8 cellular contexts compared by ENCODE assay signal in the genomic region with DNA sequence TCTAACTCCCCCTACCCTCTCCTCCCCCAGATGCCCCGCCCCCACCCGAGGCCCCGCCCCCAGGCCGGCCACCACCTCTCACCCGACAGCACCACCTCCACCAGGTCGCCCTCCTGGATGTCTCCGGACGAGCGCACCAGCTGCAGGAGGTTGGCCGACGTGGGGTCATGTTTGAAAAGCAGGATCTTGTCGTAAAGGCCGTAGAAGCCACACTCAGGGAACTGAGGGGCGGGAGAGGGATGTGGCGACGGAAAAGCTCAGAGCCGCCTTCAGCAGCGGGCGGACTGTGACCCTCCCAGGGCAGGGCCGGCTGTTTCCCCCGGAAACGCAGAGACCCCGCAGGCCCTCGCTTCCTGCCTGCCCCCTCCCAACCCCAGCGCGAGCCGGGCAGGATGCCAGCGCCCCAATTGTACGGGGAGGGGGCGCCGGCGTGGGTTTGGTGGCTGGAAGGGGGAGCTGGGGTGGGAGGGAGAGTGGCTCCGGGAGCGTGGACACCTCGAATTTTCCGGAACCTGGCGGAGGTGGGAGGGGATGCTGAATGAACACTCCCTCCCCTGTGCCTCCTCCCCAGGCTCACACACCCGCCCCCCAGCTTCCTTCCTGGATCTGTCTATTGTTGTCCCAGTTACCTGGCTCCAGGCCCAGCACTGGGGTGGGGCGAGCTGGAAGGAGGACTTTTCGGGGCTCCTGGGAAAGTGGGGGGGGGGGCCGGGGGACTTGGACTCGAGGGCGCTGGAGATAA. TPM values are rescaled to one million over a fixed set of nuclear protein-coding genes. Genes with fewer than 3 reads are reported as not detected.
DNase-seq lines count a peak whose midpoint lies in the region; ATAC-seq and TF ChIP-seq lines count a peak whose summit lies in the region.

No MANE protein-coding gene starts in this region.

- no peak for TF ChIP-seq CTCF in BJ (IDR thresholded peaks at IDR 0.05; ENCODE audit: insufficient read depth, low read depth, low read length)
- TF ChIP-seq CTCF in PC-9 (conservative IDR thresholded peaks at IDR 0.05) = no peak
- TF ChIP-seq CTCF in fibroblast of mammary gland (conservative IDR thresholded peaks at IDR 0.05; ENCODE audit: control insufficient read depth, insufficient read depth, low read depth, low read length) = no peak
- TF ChIP-seq CTCF in natural killer cell (IDR thresholded peaks at IDR 0.05) = no peak

- ATAC-seq in HG02885 (IDR thresholded peaks at IDR 0.05; ENCODE audit: poor library complexity, unreplicated experiment) (peak; percentile 12), natural killer cell (peak; percentile 52 to 77 (median 63)), HG03442 (IDR thresholded peaks at IDR 0.05; ENCODE audit: unreplicated experiment) (no peak)
- ATAC-seq in stimulated activated naive CD8-positive, alpha-beta T cell treated with anti-CD3 and anti-CD28 coated beads, Interleukin-15, amount 100 ng/mL, for 72 hours = peak; percentile 43

- H3K27me3 ChIP-seq in BJ (ENCODE audit: control insufficient read depth, insufficient read depth, low read length) (no peaks in the 10 kb centered on the region), PC-9 (ENCODE audit: insufficient read depth, low read depth) (no peaks in the 10 kb centered on the region)

- peaks cover 26% of the 10 kb centered on the region for H3K4me1 Mint-ChIP-seq in activated T-helper 1 cell treated with anti-CD3 and anti-CD28 coated beads, Interleukin-12 subunit alpha, Interleukin-12 subunit beta, Interleukin-2, Interleukin-4 antibody, amounts not matched to agents 30 ng/mL and 10 ng/mL and 1 ng/mL, durations not matched to agents 14 hours and 24 hours and 36 hours (ENCODE audit: low read depth)
- H3K4me1 Mint-ChIP-seq in natural killer cell = peaks cover 32 to 66% of the 10 kb centered on the region in 2 donors
- peaks cover 47% of the 10 kb centered on the region for H3K4me1 Mint-ChIP-seq in stimulated activated naive CD8-positive, alpha-beta T cell treated with anti-CD3 and anti-CD28 coated beads, Interleukin-15, amount 100 ng/mL, for 72 hours

- H3K36me3 ChIP-seq in BJ (ENCODE audit: control insufficient read depth, insufficient read depth, low read length) = peaks cover 9% of the 10 kb centered on the region
- H3K36me3 ChIP-seq in PC-9 (ENCODE audit: low read depth) = peaks cover 9% of the 10 kb centered on the region; the same call in 1 of the 2 replicates

- H3K27ac ChIP-seq in PC-9 = peak overlapping the region; percentile 69

- H3K9me3 ChIP-seq in PC-9 (ENCODE audit: insufficient read depth, low read depth) = no peaks in the 10 kb centered on the region

- H3K4me3 ChIP-seq in BJ (ENCODE audit: low read depth, low read length) (peak overlapping the region; percentile 80), PC-9 (peak overlapping the region; percentile 76), fibroblast of mammary gland (ENCODE audit: control insufficient read depth, low read depth, low read length) (peak overlapping the region; percentile 67)

- peaks cover 33% of the 10 kb centered on the region; the same call in 1 of the 2 replicates for H3F3A ChIP-seq in PC-9 (ENCODE audit: insufficient read depth, low read depth)

- peaks cover 8% of the 10 kb centered on the region for H3K36me3 Mint-ChIP-seq in activated T-helper 1 cell treated with anti-CD3 and anti-CD28 coated beads, Interleukin-12 subunit alpha, Interleukin-12 subunit beta, Interleukin-2, Interleukin-4 antibody, amounts not matched to agents 30 ng/mL and 10 ng/mL and 1 ng/mL, durations not matched to agents 14 hours and 24 hours and 36 hours (ENCODE audit: low read depth)
- no peaks in the 10 kb centered on the region for H3K36me3 Mint-ChIP-seq in natural killer cell

- no peaks in the 10 kb centered on the region for H3K9me2 ChIP-seq in PC-9 (ENCODE audit: insufficient read depth)

- BruUV-seq in PC-9 (replicated peaks; lab: Mats Ljungman, UMichigan) = no TSS peak

- H3K4me3 Mint-ChIP-seq in activated T-helper 1 cell treated with anti-CD3 and anti-CD28 coated beads, Interleukin-12 subunit alpha, Interleukin-12 subunit beta, Interleukin-2, Interleukin-4 antibody, amounts not matched to agents 30 ng/mL and 10 ng/mL and 1 ng/mL, durations not matched to agents 14 hours and 24 hours and 36 hours = peak overlapping the region; percentile 93
- H3K4me3 Mint-ChIP-seq in natural killer cell = peak overlapping the region; percentile 98
- H3K4me3 Mint-ChIP-seq in stimulated activated naive CD8-positive, alpha-beta T cell treated with anti-CD3 and anti-CD28 coated beads, Interleukin-15, amount 100 ng/mL, for 72 hours = peak overlapping the region; percentile 95 to 98

- peak overlapping the region; percentile 98 for H3K4me2 ChIP-seq in PC-9

- peaks cover 27% of the 10 kb centered on the region for H3K4me1 ChIP-seq in PC-9 (replicated peaks; ENCODE audit: insufficient read depth)

- DNase-seq in BJ (ENCODE audit: low read depth) (peak; percentile 25), PC-9 (peak; percentile 86 to 92), fibroblast of mammary gland (ENCODE audit: low read depth) (peak; percentile 70), natural killer cell (peak; percentile 58)
- DNase-seq in activated T-helper 1 cell treated with anti-CD3 and anti-CD28 coated beads, Interleukin-12 subunit alpha, Interleukin-12 subunit beta, Interleukin-2, Interleukin-4 antibody, amounts not matched to agents 30 ng/mL and 10 ng/mL and 1 ng/mL, durations not matched to agents 14 hours and 24 hours and 36 hours (ENCODE audit: low spot score) = peak; percentile 67
- peak; percentile 42 to 77 for DNase-seq in stimulated activated naive CD8-positive, alpha-beta T cell treated with anti-CD3 and anti-CD28 coated beads, Interleukin-15, amount 100 ng/mL, for 72 hours

- peak overlapping the region; percentile 91 for H2AFZ ChIP-seq in PC-9

- intact Hi-C loops in PC-9 (cut with micrococcal nuclease; ENCODE audit: unreplicated experiment) = no loop called here
- intact Hi-C loops in activated T-helper 1 cell treated with anti-CD3 and anti-CD28 coated beads, Interleukin-12 subunit alpha, Interleukin-12 subunit beta, Interleukin-2, Interleukin-4 antibody, amounts not matched to agents 30 ng/mL and 10 ng/mL and 1 ng/mL, durations not matched to agents 14 hours and 24 hours and 36 hours (cut with micrococcal nuclease) = loop anchor here (2.0 kb wide), 2 partner anchors 97 to 113 kb away; partner anchors contain the start of gene CALM3
- intact Hi-C loops in natural killer cell (cut with micrococcal nuclease) = no loop called here

- H3K79me2 ChIP-seq in PC-9 (ENCODE audit: low read depth) = peaks cover 45% of the 10 kb centered on the region

- H3K27ac Mint-ChIP-seq in activated T-helper 1 cell treated with anti-CD3 and anti-CD28 coated beads, Interleukin-12 subunit alpha, Interleukin-12 subunit beta, Interleukin-2, Interleukin-4 antibody, amounts not matched to agents 30 ng/mL and 10 ng/mL and 1 ng/mL, durations not matched to agents 14 hours and 24 hours and 36 hours = peak overlapping the region; percentile 87
- peak overlapping the region; percentile 95 to 99 for H3K27ac Mint-ChIP-seq in natural killer cell
- peak overlapping the region; percentile 96 for H3K27ac Mint-ChIP-seq in stimulated activated naive CD8-positive, alpha-beta T cell treated with anti-CD3 and anti-CD28 coated beads, Interleukin-15, amount 100 ng/mL, for 72 hours

- no peaks in the 10 kb centered on the region for H3K27me3 Mint-ChIP-seq in activated T-helper 1 cell treated with anti-CD3 and anti-CD28 coated beads, Interleukin-12 subunit alpha, Interleukin-12 subunit beta, Interleukin-2, Interleukin-4 antibody, amounts not matched to agents 30 ng/mL and 10 ng/mL and 1 ng/mL, durations not matched to agents 14 hours and 24 hours and 36 hours (ENCODE audit: insufficient read depth)
- no peaks in the 10 kb centered on the region for H3K27me3 Mint-ChIP-seq in natural killer cell (ENCODE audit: low read depth in 2 of 2)
- no peaks in the 10 kb centered on the region for H3K27me3 Mint-ChIP-seq in stimulated activated naive CD8-positive, alpha-beta T cell treated with anti-CD3 and anti-CD28 coated beads, Interleukin-15, amount 100 ng/mL, for 72 hours

- 0 out of 2 replicates have a peak, but pooled peaks cover 4% of the 10 kb centered on the region for H4K20me1 ChIP-seq in PC-9 (ENCODE audit: insufficient read depth)

- H3K9me3 Mint-ChIP-seq in activated T-helper 1 cell treated with anti-CD3 and anti-CD28 coated beads, Interleukin-12 subunit alpha, Interleukin-12 subunit beta, Interleukin-2, Interleukin-4 antibody, amounts not matched to agents 30 ng/mL and 10 ng/mL and 1 ng/mL, durations not matched to agents 14 hours and 24 hours and 36 hours = no peaks in the 10 kb centered on the region
- H3K9me3 Mint-ChIP-seq in natural killer cell = no peaks in the 10 kb centered on the region
- no peaks in the 10 kb centered on the region for H3K9me3 Mint-ChIP-seq in stimulated activated naive CD8-positive, alpha-beta T cell treated with anti-CD3 and anti-CD28 coated beads, Interleukin-15, amount 100 ng/mL, for 72 hours

- CTCF ChIA-PET in BJ (lab: Yijun Ruan, JAX) (interaction anchor here (0.6 to 4.5 kb wide), 5 partner anchors 10 to 561 kb away, joined by 3 to 60 read pairs (median 4); no protein-coding TSS in a partner anchor), PC-9 (lab: Charles Lee) (interaction anchor here (0.6 to 0.8 kb wide), 4 partner anchors 50 to 537 kb away, joined by 5 to 7 read pairs (median 7); no protein-coding TSS in a partner anchor)

- POLR2A ChIA-PET in BJ (lab: Charles Lee) (no interaction called here), PC-9 (lab: Charles Lee; ENCODE audit: unreplicated experiment) (interaction anchor here (0.5 to 0.8 kb wide), 3 partner anchors 17 to 190 kb away, joined by 4 to 10 read pairs (median 5); no protein-coding TSS in a partner anchor)

RNA-seq across cellular contexts. Expression of gene PRKD2, which starts 3.0 kb away (rescaled TPM):
- 11.4 and 19.4 TPM in 2 replicates for polyA plus RNA-seq in BJ (2011; rRNA removed)
- polyA minus RNA-seq in BJ (2011; rRNA and poly(A)+ RNA removed) = 16.8 and 22.1 TPM in 2 replicates
- total RNA-seq in PC-9 (2021) = 88.5 and 97.8 TPM in 2 replicates
- total RNA-seq in activated T-helper 1 cell treated with anti-CD3 and anti-CD28 coated beads, Interleukin-12 subunit alpha, Interleukin-12 subunit beta, Interleukin-2, Interleukin-4 antibody, amounts not matched to agents 30 ng/mL and 10 ng/mL and 1 ng/mL, durations not matched to agents 14 hours and 24 hours and 36 hours = 88.6 and 92.9 TPM in 2 replicates
- 100 to 1,000 TPM; 179 to 216 (median 203) TPM for total RNA-seq in natural killer cell

RNA-seq across cellular contexts. Expression of gene FKRP, which starts 31.9 kb away (rescaled TPM):
- polyA plus RNA-seq in BJ (2011; rRNA removed) = 12.6 and 15.1 TPM in 2 replicates
- 4.5 and 5.4 TPM in 2 replicates for polyA minus RNA-seq in BJ (2011; rRNA and poly(A)+ RNA removed)
- 7.6 and 10.6 TPM in 2 replicates for total RNA-seq in PC-9 (2021)
- total RNA-seq in activated T-helper 1 cell treated with anti-CD3 and anti-CD28 coated beads, Interleukin-12 subunit alpha, Interleukin-12 subunit beta, Interleukin-2, Interleukin-4 antibody, amounts not matched to agents 30 ng/mL and 10 ng/mL and 1 ng/mL, durations not matched to agents 14 hours and 24 hours and 36 hours = 25.1 and 26.6 TPM in 2 replicates
- 10 to 100 TPM; 19.1 to 23.3 (median 19.8) TPM for total RNA-seq in natural killer cell

RNA-seq across cellular contexts. Expression of gene STRN4, which starts 32.3 kb away (rescaled TPM):
- 40.5 and 78.6 TPM in 2 replicates for polyA plus RNA-seq in BJ (2011; rRNA removed)
- 57.7 and 65.0 TPM in 2 replicates for polyA minus RNA-seq in BJ (2011; rRNA and poly(A)+ RNA removed)
- total RNA-seq in PC-9 (2021) (93.3 and 131 TPM in 2 replicates), natural killer cell (100 to 1,000 TPM; 125 to 152 (median 125) TPM)
- total RNA-seq in activated T-helper 1 cell treated with anti-CD3 and anti-CD28 coated beads, Interleukin-12 subunit alpha, Interleukin-12 subunit beta, Interleukin-2, Interleukin-4 antibody, amounts not matched to agents 30 ng/mL and 10 ng/mL and 1 ng/mL, durations not matched to agents 14 hours and 24 hours and 36 hours = 106 and 116 TPM in 2 replicates

RNA-seq across cellular contexts. Expression of gene DACT3, which starts 53.0 kb away (rescaled TPM):
- 6.2 and 7.1 TPM in 2 replicates for polyA plus RNA-seq in BJ (2011; rRNA removed)
- 4.1 and 5.5 TPM in 2 replicates for polyA minus RNA-seq in BJ (2011; rRNA and poly(A)+ RNA removed)
- 0.13 TPM in 1 of 2 replicates, not detected in the other for total RNA-seq in PC-9 (2021)
- total RNA-seq in activated T-helper 1 cell treated with anti-CD3 and anti-CD28 coated beads, Interleukin-12 subunit alpha, Interleukin-12 subunit beta, Interleukin-2, Interleukin-4 antibody, amounts not matched to agents 30 ng/mL and 10 ng/mL and 1 ng/mL, durations not matched to agents 14 hours and 24 hours and 36 hours = 4.3 and 5.7 TPM in 2 replicates
- total RNA-seq in natural killer cell = under 1 TPM in 2 of 3 donors, not detected in 1; 0.14 to 0.20 TPM

Comparison
In these comparisons a context has a peak if more than half of its experiments do, and no peak if none do; other contexts are left out.
1. DNase-seq: peak in every context shown above with its lines; median percentile 89 in PC-9; 70 in fibroblast of mammary gland; 67 in activated T-helper 1 cell treated with anti-CD3 and anti-CD28 coated beads, Interleukin-12 subunit alpha, Interleukin-12 subunit beta, Interleukin-2, Interleukin-4 antibody, amounts not matched to agents 30 ng/mL and 10 ng/mL and 1 ng/mL, durations not matched to agents 14 hours and 24 hours and 36 hours; 60 in stimulated activated naive CD8-positive, alpha-beta T cell treated with anti-CD3 and anti-CD28 coated beads, Interleukin-15, amount 100 ng/mL, for 72 hours; 58 in natural killer cell; 25 in BJ.